1 cellular context compared by ENCODE assay signal in genomic region chr17:58219007-58219788, GRCh38.
TF ChIP-seq lines count a peak whose summit lies in the region.

TSS of gene MKS1 (minus strand) at chr17:58219255. CDS start at chr17:58219230, 25 bp downstream.

TF ChIP-seq in HEK293, 187 proteins besides CTCF, POLR2A, EP300 and RAD21 (continued from another document):
- TF ChIP-seq ATF2 (tag by site-specific recombination; IDR thresholded peaks at IDR 0.05; ENCODE audit: low read depth), result no peak
- TF ChIP-seq GFI1B (tag by site-specific recombination; IDR thresholded peaks at IDR 0.05), result no peak
- TF ChIP-seq, protein P1, sequence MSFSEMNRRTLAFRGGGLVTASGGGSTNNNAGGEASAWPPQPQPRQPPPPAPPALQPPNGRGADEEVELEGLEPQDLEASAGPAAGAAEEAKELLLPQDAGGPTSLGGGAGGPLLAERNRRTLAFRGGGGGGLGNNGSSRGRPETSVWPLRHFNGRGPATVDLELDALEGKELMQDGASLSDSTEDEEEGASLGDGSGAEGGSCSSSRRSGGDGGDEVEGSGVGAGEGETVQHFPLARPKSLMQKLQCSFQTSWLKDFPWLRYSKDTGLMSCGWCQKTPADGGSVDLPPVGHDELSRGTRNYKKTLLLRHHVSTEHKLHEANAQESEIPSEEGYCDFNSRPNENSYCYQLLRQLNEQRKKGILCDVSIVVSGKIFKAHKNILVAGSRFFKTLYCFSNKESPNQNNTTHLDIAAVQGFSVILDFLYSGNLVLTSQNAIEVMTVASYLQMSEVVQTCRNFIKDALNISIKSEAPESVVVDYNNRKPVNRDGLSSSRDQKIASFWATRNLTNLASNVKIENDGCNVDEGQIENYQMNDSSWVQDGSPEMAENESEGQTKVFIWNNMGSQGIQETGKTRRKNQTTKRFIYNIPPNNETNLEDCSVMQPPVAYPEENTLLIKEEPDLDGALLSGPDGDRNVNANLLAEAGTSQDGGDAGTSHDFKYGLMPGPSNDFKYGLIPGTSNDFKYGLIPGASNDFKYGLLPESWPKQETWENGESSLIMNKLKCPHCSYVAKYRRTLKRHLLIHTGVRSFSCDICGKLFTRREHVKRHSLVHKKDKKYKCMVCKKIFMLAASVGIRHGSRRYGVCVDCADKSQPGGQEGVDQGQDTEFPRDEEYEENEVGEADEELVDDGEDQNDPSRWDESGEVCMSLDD (tag by site-specific recombination; IDR thresholded peaks at IDR 0.05), result peak; percentile 88
- TF ChIP-seq ZNF341 (tag by site-specific recombination; IDR thresholded peaks at IDR 0.05; ENCODE audit: low read depth), result peak; percentile 95
